Comparison of ENCODE assay signal across 12 cellular contexts in genomic region chr19:1245468-1245867, GRCh38. TPM values are rescaled to one million over a fixed set of nuclear protein-coding genes. Genes with fewer than 3 reads are reported as not detected.
DNase-seq lines count a peak whose midpoint lies in the region; ATAC-seq, FAIRE-seq and TF ChIP-seq lines count a peak whose summit lies in the region.
"Had no signal": no experiment of that assay in that cellular context is flagged by ENCODE, and none has a peak within 500 bp of the region (broad histone marks: within the 10 kb centered on the region; RNA-seq: fewer than 3 reads in every experiment).

No MANE protein-coding gene starts in this region.

- H3K4me3 ChIP-seq in NT2/D1 (ENCODE audit: insufficient read length, low read depth), result no peak overlapping the region
- peak overlapping the region in 6 of 10 donors; percentile 9 to 90 (median 82) for H3K4me3 ChIP-seq in heart right ventricle
- peak overlapping the region in 2 of 7 experiments; percentile 26 to 37 for H3K4me3 ChIP-seq in skin epidermis

- H3K9me3 ChIP-seq in NT2/D1 (ENCODE audit: insufficient read depth, low read length) (no peaks in the 10 kb centered on the region), heart right ventricle (no peaks in the 10 kb centered on the region)

- intact Hi-C loops in heart right ventricle (cut with DNase I), result loop anchor here in 2 of 10 donors (2.0 to 10.0 kb wide), 2 partner anchors 21 to 321 kb away; partner anchors contain the start of gene ARID3A (in 1 of the 2)

- H3K27me3 ChIP-seq in NT2/D1 (ENCODE audit: insufficient read depth, insufficient read length) (peaks cover 3% of the 10 kb centered on the region), heart right ventricle (no peaks in the 10 kb centered on the region)

- DNase-seq in NT2/D1 (ENCODE audit: low read depth, low spot score) (no peak), heart right ventricle (no peak), HTR-8/SVneo (ENCODE audit: insufficient read length, low spot score) (no peak)
- DNase-seq in stimulated activated CD4-positive, alpha-beta T cell treated with anti-CD3 and anti-CD28 coated beads, Interleukin-4, amount 100 ng/mL, for 24 hours, result no peak
- DNase-seq: activated CD4-positive, alpha-beta T cell treated with anti-CD3 and anti-CD28 coated beads, Interleukin-2, amount 50 U/mL, for 1 hour; NCI-H2107; SHP77 treated with DMSO at 0.1 percent for 48 hours; stimulated activated naive CD4-positive, alpha-beta T cell had no signal

- H3K4me1 ChIP-seq in NT2/D1 (ENCODE audit: insufficient read depth, insufficient read length) (peaks cover 34% of the 10 kb centered on the region), heart right ventricle (peaks cover 40 to 75% (median 71%) of the 10 kb centered on the region in 9 donors)

- H3K27ac ChIP-seq in heart right ventricle (peak overlapping the region; percentile 85 to 100 (median 100)), skin epidermis (peak overlapping the region in 20 of 21 experiments; percentile 65 to 100 (median 87))

- peak overlapping the region; percentile 25 for H3K9ac ChIP-seq in NT2/D1 (ENCODE audit: insufficient read length, low read depth)

- FAIRE-seq in HTR-8/SVneo (lab: Jason Lieb, UNC), result no peak
- FAIRE-seq: islet of Langerhans had no signal

- peaks cover 39% of the 10 kb centered on the region for H3K36me3 ChIP-seq in NT2/D1 (ENCODE audit: insufficient read depth, insufficient read length, low read length)
- H3K36me3 ChIP-seq in heart right ventricle, result peaks cover 0 to 12% (median 0%) of the 10 kb centered on the region in 9 donors

- ATAC-seq in heart right ventricle (peak in 5 of 8 donors; percentile 0 to 20 (median 1)), GM18868 (IDR thresholded peaks at IDR 0.05; ENCODE audit: unreplicated experiment) (no peak)

- no peak for TF ChIP-seq CTCF in heart right ventricle (IDR thresholded peaks at IDR 0.05)

- 36 to 62% methylated on average over 15 of the region's 15 CpGs for WGBS in heart right ventricle, 2 donors

RNA-seq across cellular contexts. Expression of gene MIDN, which starts 2.9 kb away (rescaled TPM):
- 100 to 1,000 TPM in 2 of 10 donors, 10 to 100 TPM in 8; 45.9 to 236 (median 68.5) TPM for total RNA-seq in heart right ventricle
- polyA plus RNA-seq in heart right ventricle, result 10 to 100 TPM; 22.7 to 48.6 TPM

RNA-seq across cellular contexts. Expression of gene ATP5F1D, which starts 3.9 kb away (rescaled TPM):
- 100 to 1,000 TPM; 491 to 770 (median 553) TPM for total RNA-seq in heart right ventricle
- polyA plus RNA-seq in heart right ventricle, result 1,000 to 10,000 TPM in 1 of 2 donors, 100 to 1,000 TPM in 1; 821 to 2,879 TPM

RNA-seq across cellular contexts. Expression of gene CBARP, which starts 7.7 kb away (rescaled TPM):
- 1 to 10 TPM in 9 of 10 donors, under 1 TPM in 1; 0.96 to 2.2 (median 1.4) TPM for total RNA-seq in heart right ventricle
- 1 to 10 TPM in 1 of 2 donors, under 1 TPM in 1; 0.73 to 1.3 TPM for polyA plus RNA-seq in heart right ventricle
- polyA plus RNA-seq: CD8-positive, alpha-beta memory T cell had no signal

RNA-seq across cellular contexts. Expression of gene CIRBP, which starts 23.7 kb away (rescaled TPM):
- total RNA-seq in heart right ventricle, result 100 to 1,000 TPM; 227 to 356 (median 280) TPM
- polyA plus RNA-seq in heart right ventricle, result 100 to 1,000 TPM; 180 to 344 TPM

RNA-seq across cellular contexts. Expression of gene FAM174C, which starts 29.9 kb away (rescaled TPM):
- total RNA-seq in heart right ventricle, result 10 to 100 TPM in 7 of 10 donors, 1 to 10 TPM in 3; 8.2 to 19.0 (median 12.7) TPM
- 10 to 100 TPM; 40.2 to 70.2 TPM for polyA plus RNA-seq in heart right ventricle
